25 cellular contexts compared by ENCODE assay signal in the genomic region with DNA sequence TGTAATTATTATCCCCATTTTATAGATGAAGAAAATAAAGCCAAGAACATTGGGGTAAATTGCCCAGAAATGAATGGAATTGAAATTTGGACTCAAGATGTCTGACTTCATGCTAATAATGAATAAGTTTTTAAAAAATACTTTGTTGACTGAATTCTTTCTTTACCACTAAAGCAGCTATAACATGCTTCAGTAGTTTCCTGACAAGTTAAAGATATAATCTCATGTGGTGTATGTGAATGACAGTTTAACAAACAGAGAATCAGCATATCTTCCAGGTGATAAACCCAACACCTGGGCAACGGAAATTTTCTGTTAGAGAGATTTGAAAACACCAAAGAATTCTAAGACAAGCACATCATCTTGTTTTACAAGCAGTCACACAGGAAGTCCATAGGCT.
"Had no signal": no experiment of that assay in that cellular context is flagged by ENCODE, and none has a peak within 500 bp of the region (broad histone marks: within the 10 kb centered on the region; RNA-seq: fewer than 3 reads in every experiment).

No MANE protein-coding gene starts in this region.

- H3K27me3 Mint-ChIP-seq: memory B cell; naive B cell; natural killer cell treated with Interleukin-12 subunit alpha and Interleukin-12 subunit beta and Interleukin-15 and Interleukin-18, amount 100 ng/mL, for 72 hours; stimulated activated naive CD8-positive, alpha-beta T cell treated with anti-CD3 and anti-CD28 coated beads, Interleukin-15, amount 100 ng/mL, for 72 hours had no signal

- H3K4me1 ChIP-seq: esophagus squamous epithelium, neural progenitor cell, prostate gland, right atrium auricular region, tibial artery, upper lobe of left lung had no signal

- H3K27ac Mint-ChIP-seq: memory B cell; mesothelial cell of epicardium; naive B cell; natural killer cell treated with Interleukin-12 subunit alpha and Interleukin-12 subunit beta and Interleukin-15 and Interleukin-18, amount 100 ng/mL, for 72 hours; neural progenitor cell; stimulated activated naive CD8-positive, alpha-beta T cell treated with anti-CD3 and anti-CD28 coated beads, Interleukin-15, amount 100 ng/mL, for 72 hours had no signal

- H3K9ac ChIP-seq: neural progenitor cell had no signal

- DNase-seq: dermis blood vessel endothelial cell; effector memory CD4-positive, alpha-beta T cell; erythroblast; esophagus squamous epithelium; mucosa of descending colon; naive B cell; stimulated activated CD4-positive, alpha-beta T cell treated with anti-CD3 and anti-CD28 coated beads, Interleukin-12 subunit alpha, Interleukin-12 subunit beta, amount 100 ng/mL, for 4 hours; stimulated activated CD4-positive, alpha-beta T cell treated with anti-CD3 and anti-CD28 coated beads, Interleukin-1b, Interleukin-23, amount 100 ng/mL, for 48 hours; stimulated activated CD4-positive, alpha-beta T cell treated with anti-CD3 and anti-CD28 coated beads, Interleukin-4, amount 100 ng/mL, for 1 hour; stimulated activated CD8-positive, alpha-beta memory T cell treated with anti-CD3 and anti-CD28 coated beads, Interleukin-4, amount 100 ng/mL, for 48 hours; stimulated activated naive CD4-positive, alpha-beta T cell; stimulated activated naive CD8-positive, alpha-beta T cell treated with anti-CD3 and anti-CD28 coated beads, Interleukin-15, amount 100 ng/mL, for 72 hours; tibial artery; upper lobe of left lung had no signal

- H3K4me2 ChIP-seq: neural progenitor cell, smooth muscle cell had no signal

- ATAC-seq: left lobe of liver; mucosa of descending colon; natural killer cell treated with Interleukin-12 subunit alpha and Interleukin-12 subunit beta and Interleukin-15 and Interleukin-18, amount 100 ng/mL, for 72 hours; sciatic nerve; stimulated activated naive CD8-positive, alpha-beta T cell treated with anti-CD3 and anti-CD28 coated beads, Interleukin-15, amount 100 ng/mL, for 72 hours had no signal

- H3K36me3 Mint-ChIP-seq: memory B cell; mesothelial cell of epicardium; naive B cell; natural killer cell treated with Interleukin-12 subunit alpha and Interleukin-12 subunit beta and Interleukin-15 and Interleukin-18, amount 100 ng/mL, for 72 hours; neural progenitor cell had no signal

- H3K4me3 Mint-ChIP-seq: memory B cell; mesothelial cell of epicardium; naive B cell; natural killer cell treated with Interleukin-12 subunit alpha and Interleukin-12 subunit beta and Interleukin-15 and Interleukin-18, amount 100 ng/mL, for 72 hours; neural progenitor cell; stimulated activated naive CD8-positive, alpha-beta T cell treated with anti-CD3 and anti-CD28 coated beads, Interleukin-15, amount 100 ng/mL, for 72 hours had no signal

- H3K36me3 ChIP-seq: esophagus squamous epithelium, neural progenitor cell, prostate gland, right atrium auricular region, tibial artery, upper lobe of left lung had no signal

- H3K27ac ChIP-seq: coronary artery, esophagus squamous epithelium, neural progenitor cell, prostate gland, right atrium auricular region, tibial artery, upper lobe of left lung had no signal

- H3K4me1 Mint-ChIP-seq: memory B cell; naive B cell; neural progenitor cell; stimulated activated naive CD8-positive, alpha-beta T cell treated with anti-CD3 and anti-CD28 coated beads, Interleukin-15, amount 100 ng/mL, for 72 hours had no signal

- H3K9me3 ChIP-seq: esophagus squamous epithelium, mucosa of descending colon, prostate gland, right atrium auricular region, tibial artery, upper lobe of left lung had no signal

- H3K27me3 ChIP-seq: esophagus squamous epithelium, neural progenitor cell, right atrium auricular region, tibial artery, upper lobe of left lung had no signal

- H2AFZ ChIP-seq: neural progenitor cell had no signal

- H3K9me3 Mint-ChIP-seq: memory B cell; mesothelial cell of epicardium; stimulated activated naive CD8-positive, alpha-beta T cell treated with anti-CD3 and anti-CD28 coated beads, Interleukin-15, amount 100 ng/mL, for 72 hours had no signal

- H3K4me3 ChIP-seq: coronary artery, esophagus squamous epithelium, lung, mucosa of descending colon, neural progenitor cell, prostate gland, right atrium auricular region, smooth muscle cell, tibial artery, upper lobe of left lung had no signal
